In the genomic region with DNA sequence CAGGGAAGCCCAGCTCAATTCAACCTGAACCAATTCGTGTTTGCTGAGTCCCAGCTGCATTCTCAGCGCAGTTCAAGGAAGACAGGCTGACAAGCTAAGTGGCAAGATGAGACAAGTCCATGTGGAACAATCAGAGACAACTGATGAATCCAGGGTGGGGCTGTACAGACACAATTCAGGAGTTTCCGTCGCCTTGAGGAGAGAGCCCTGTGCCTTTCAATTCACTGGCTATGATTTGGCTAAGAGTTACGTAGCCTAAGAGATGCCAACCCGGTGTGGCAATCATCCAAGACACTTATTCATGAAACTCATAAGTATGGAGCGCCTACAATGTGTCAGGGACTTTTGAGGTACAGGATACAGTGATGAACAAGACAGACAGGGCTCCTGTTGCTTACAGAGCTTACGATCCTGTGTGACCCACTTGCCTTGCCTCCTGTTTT, we compare ENCODE assay signal across 7 cellular contexts.
A peak's percentile ranks its signal among the peaks of the same experiment; 100 is the strongest.
DNase-seq lines count a peak whose midpoint lies in the region; ATAC-seq lines count a peak whose summit lies in the region.

No MANE protein-coding gene starts in this region.

- peak; percentile 19 to 24 for DNase-seq in activated CD4-positive, alpha-beta T cell treated with anti-CD3 and anti-CD28 coated beads, Interleukin-2, amount 50 U/mL, for 4 hours
- DNase-seq in NCI-H82 treated with DMSO at 0.1 percent for 48 hours (lab: John Stamatoyannopoulos, UW; ENCODE audit: unreplicated experiment) (no peak), NCI-H226 (no peak)

- ATAC-seq in GM21360 (IDR thresholded peaks at IDR 0.05; ENCODE audit: unreplicated experiment), result peak; percentile 20
- ATAC-seq in HG03280 (IDR thresholded peaks at IDR 0.05; ENCODE audit: unreplicated experiment), result peak; percentile 9
- peak; percentile 29 for ATAC-seq in stimulated activated memory B cell treated with anti-CD40 and anti-IgM and Interleukin-4, amounts not matched to agents 10 μg/mL and 1 μg/mL and 100 μg/mL, for 72 hours
- ATAC-seq in GM21390 (IDR thresholded peaks at IDR 0.05; ENCODE audit: unreplicated experiment), result no peak

- peaks cover 59% of the 10 kb centered on the region for H3K4me1 Mint-ChIP-seq in stimulated activated memory B cell treated with anti-CD40 and anti-IgM and Interleukin-4, amounts not matched to agents 10 μg/mL and 1 μg/mL and 100 μg/mL, for 72 hours

- H3K9me3 Mint-ChIP-seq in stimulated activated memory B cell treated with anti-CD40 and anti-IgM and Interleukin-4, amounts not matched to agents 10 μg/mL and 1 μg/mL and 100 μg/mL, for 72 hours, result no peaks in the 10 kb centered on the region

- no peaks in the 10 kb centered on the region for H3K27me3 Mint-ChIP-seq in stimulated activated memory B cell treated with anti-CD40 and anti-IgM and Interleukin-4, amounts not matched to agents 10 μg/mL and 1 μg/mL and 100 μg/mL, for 72 hours

- peaks cover 10% of the 10 kb centered on the region for H3K36me3 Mint-ChIP-seq in stimulated activated memory B cell treated with anti-CD40 and anti-IgM and Interleukin-4, amounts not matched to agents 10 μg/mL and 1 μg/mL and 100 μg/mL, for 72 hours

- H3K27ac Mint-ChIP-seq in stimulated activated memory B cell treated with anti-CD40 and anti-IgM and Interleukin-4, amounts not matched to agents 10 μg/mL and 1 μg/mL and 100 μg/mL, for 72 hours, result peak overlapping the region; percentile 95

- peak overlapping the region; percentile 55 for H3K4me3 Mint-ChIP-seq in stimulated activated memory B cell treated with anti-CD40 and anti-IgM and Interleukin-4, amounts not matched to agents 10 μg/mL and 1 μg/mL and 100 μg/mL, for 72 hours

Comparison
In these comparisons a context has a peak if more than half of its experiments do, and no peak if none do; other contexts are left out.
1. DNase-seq: peak in activated CD4-positive, alpha-beta T cell treated with anti-CD3 and anti-CD28 coated beads, Interleukin-2, amount 50 U/mL, for 4 hours (2 of 2); none in NCI-H82 treated with DMSO at 0.1 percent for 48 hours (single experiment) and NCI-H226 (single experiment).